Comparison of ENCODE assay signal across 26 cellular contexts in the genomic region with DNA sequence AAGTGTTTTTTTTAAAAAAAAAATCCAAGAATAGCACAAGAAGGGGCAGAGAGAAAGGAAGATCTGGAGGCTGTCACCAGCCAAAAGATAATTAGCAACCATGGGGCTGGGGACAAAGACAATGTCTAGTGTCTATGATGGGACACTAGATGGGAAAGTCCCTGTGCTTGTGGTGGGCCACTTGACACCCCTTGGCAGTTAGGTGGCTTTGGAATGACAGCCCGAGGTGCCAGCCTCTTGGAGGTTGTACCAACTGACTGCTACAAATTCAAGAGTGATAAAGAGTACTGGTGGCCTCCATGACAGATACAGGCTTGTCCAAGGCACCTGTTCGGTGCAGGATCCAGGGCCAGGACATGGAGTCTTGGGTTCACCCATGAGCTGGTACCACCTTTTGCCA. TPM values are rescaled to one million over a fixed set of nuclear protein-coding genes. Genes with fewer than 3 reads are reported as not detected.
DNase-seq lines count a peak whose midpoint lies in the region; ATAC-seq and TF ChIP-seq lines count a peak whose summit lies in the region.
"Had no signal": no experiment of that assay in that cellular context is flagged by ENCODE, and none has a peak within 500 bp of the region (broad histone marks: within the 10 kb centered on the region; RNA-seq: fewer than 3 reads in every experiment).

No MANE protein-coding gene starts in this region.

- no peak overlapping the region for H4K5ac ChIP-seq in IMR-90 (ENCODE audit: low read depth, low read length)

- no peak for TF ChIP-seq EP300 in sigmoid colon (IDR thresholded peaks at IDR 0.05)

- no peak overlapping the region for H3K56ac ChIP-seq in IMR-90 (ENCODE audit: extremely low read depth, insufficient read depth, low read length)

- no peak overlapping the region for H2AK5ac ChIP-seq in IMR-90 (ENCODE audit: low read depth, low read length)

- DNase-seq in CD4-positive, alpha-beta memory T cell: peak in 1 of 5 donors; percentile 64
- DNase-seq in IMR-90 (no peak), sigmoid colon (no peak), DMS53 treated with DMSO at 0.1 percent for 48 hours (lab: John Stamatoyannopoulos, UW; ENCODE audit: unreplicated experiment) (no peak), Right ventricle myocardium inferior (ENCODE audit: missing footprints) (no peak), GM10266 (ENCODE audit: extremely low spot score) (no peak)
- DNase-seq in effector memory CD8-positive, alpha-beta T cell: peak in 2 of 3 experiments; percentile 26 to 35
- DNase-seq: activated CD4-positive, alpha-beta T cell treated with anti-CD3 and anti-CD28 coated beads, Interleukin-2, amount 50 U/mL, for 1 hour; activated gamma-delta T cell treated with Interleukin-2 at 50 U/mL for 16 hours; Calu3; central memory CD4-positive, alpha-beta T cell; endodermal cell; GOT3; KBM-7; left lung; mesendoderm; NCI-H1092 treated with DMSO at 0.1 percent for 48 hours; NCI-H187; NCI-H446 treated with DMSO at 0.1 percent for 48 hours; NCI-H774; stimulated activated CD4-positive, alpha-beta T cell treated with anti-CD3 and anti-CD28 coated beads, Interleukin-4, amount 100 ng/mL, for 24 hours had no signal

- H2BK15ac ChIP-seq in IMR-90 (ENCODE audit: low read depth, low read length): no peak overlapping the region

- H2BK20ac ChIP-seq in IMR-90 (ENCODE audit: low read depth, low read length): no peak overlapping the region

- in situ Hi-C loops in IMR-90 (cut with MboI; ENCODE audit: low sequenced_read_pairs): no loop called here

- H3K23ac ChIP-seq in IMR-90 (ENCODE audit: low read depth, low read length): 0 out of 2 replicates have a peak overlapping the region, but pooled peaks have one; percentile 29

- TF ChIP-seq POLR2A in IMR-90 (IDR thresholded peaks at IDR 0.05; ENCODE audit: low read depth, low read length): no peak
- TF ChIP-seq POLR2A in sigmoid colon (IDR thresholded peaks at IDR 0.05): no peak

- H3K18ac ChIP-seq in IMR-90 (ENCODE audit: low read depth, low read length): no peak overlapping the region

- H3K4me3 ChIP-seq in CD4-positive, alpha-beta memory T cell (ENCODE audit: low read length in 2 of 2): no peak overlapping the region
- H3K4me3 ChIP-seq in IMR-90 (ENCODE audit: insufficient read depth, low read depth, low read length) (no peak overlapping the region), sigmoid colon (no peak overlapping the region)
- H3K4me3 ChIP-seq: BLaER1, left lung, SJSA1 had no signal

- POLR2A ChIA-PET in CD4-positive, alpha-beta memory T cell (lab: Charles Lee; ENCODE audit: partially characterized antibody): interaction anchor here (0.6 to 9.2 kb wide), 6 partner anchors 14 to 117 kb away, joined by 3 to 240 read pairs (median 12); a partner anchor contains a TSS
- POLR2A ChIA-PET in IMR-90 (lab: Charles Lee; ENCODE audit: unreplicated experiment): no interaction called here

- peaks cover 7% of the 10 kb centered on the region for H3K36me3 ChIP-seq in CD4-positive, alpha-beta memory T cell (ENCODE audit: insufficient read depth, low read length)
- H3K36me3 ChIP-seq in IMR-90 (ENCODE audit: control insufficient read depth, insufficient read depth, low read length) (no peaks in the 10 kb centered on the region), sigmoid colon (no peaks in the 10 kb centered on the region)
- H3K36me3 ChIP-seq: neutrophil, SJSA1 had no signal

- TF ChIP-seq RAD21 in IMR-90 (IDR thresholded peaks at IDR 0.05; ENCODE audit: low read length): no peak

- no peak overlapping the region for H3K14ac ChIP-seq in IMR-90 (replicated peaks; ENCODE audit: low read depth, low read length)

- H3K9me3 ChIP-seq in CD4-positive, alpha-beta memory T cell (ENCODE audit: control insufficient read depth in 1 of 2, low read length in 2 of 2): no peaks in the 10 kb centered on the region
- H3K9me3 ChIP-seq in IMR-90 (ENCODE audit: control insufficient read depth, insufficient read depth, low read length): no peaks in the 10 kb centered on the region
- no peaks in the 10 kb centered on the region for H3K9me3 ChIP-seq in sigmoid colon
- H3K9me3 ChIP-seq: BLaER1, left lung, neutrophil, SJSA1 had no signal

- H3K27me3 ChIP-seq in CD4-positive, alpha-beta memory T cell (ENCODE audit: insufficient read depth, low read length): no peaks in the 10 kb centered on the region
- H3K27me3 ChIP-seq in IMR-90 (ENCODE audit: control insufficient read depth, insufficient read depth, low read length) (no peaks in the 10 kb centered on the region), sigmoid colon (no peaks in the 10 kb centered on the region)
- H3K27me3 ChIP-seq: BLaER1, left lung, SJSA1 had no signal

- no peak overlapping the region for H2AK9ac ChIP-seq in IMR-90 (replicated peaks; ENCODE audit: low read depth, low read length, poor library complexity)

- no peaks in the 10 kb centered on the region for H3K27me3 Mint-ChIP-seq in CD4-positive, alpha-beta memory T cell
- no peaks in the 10 kb centered on the region for H3K27me3 Mint-ChIP-seq in effector memory CD8-positive, alpha-beta T cell
- H3K27me3 Mint-ChIP-seq: type B pancreatic cell had no signal

- CTCF ChIA-PET in CD4-positive, alpha-beta memory T cell (lab: Charles Lee; ENCODE audit: partially characterized antibody): interaction anchor here (1.5 to 2.2 kb wide), 3 partner anchors 20 to 26 kb away, joined by 3 to 8 read pairs (median 8); a partner anchor contains a TSS
- CTCF ChIA-PET in IMR-90 (lab: Yijun Ruan, JAX): no interaction called here

- peaks cover 75% of the 10 kb centered on the region for H3K4me1 ChIP-seq in CD4-positive, alpha-beta memory T cell (ENCODE audit: insufficient read depth, low read length)
- peaks cover 35% of the 10 kb centered on the region for H3K4me1 ChIP-seq in IMR-90 (ENCODE audit: control insufficient read depth, insufficient read depth, low read length)
- peaks cover 0 to 97% (median 86%) of the 10 kb centered on the region in 4 donors for H3K4me1 ChIP-seq in sigmoid colon

- no peak overlapping the region for H2BK120ac ChIP-seq in IMR-90 (ENCODE audit: low read depth, low read length)

- no peak overlapping the region for H3K4ac ChIP-seq in IMR-90 (ENCODE audit: low read depth, low read length)

- H4K8ac ChIP-seq in IMR-90 (ENCODE audit: low read depth in 2 of 2, low read length in 2 of 2): no peak overlapping the region

- H3K36me3 Mint-ChIP-seq in CD4-positive, alpha-beta memory T cell: peaks cover 11 to 35% of the 10 kb centered on the region in 2 donors
- H3K36me3 Mint-ChIP-seq in effector memory CD8-positive, alpha-beta T cell (ENCODE audit: insufficient read depth): peaks cover 59% of the 10 kb centered on the region

- intact Hi-C loops in CD4-positive, alpha-beta memory T cell (cut with micrococcal nuclease): no loop called here
- intact Hi-C loops in IMR-90 (cut with micrococcal nuclease) (no loop called here), sigmoid colon (cut with DNase I) (no loop called here), Right ventricle myocardium inferior (cut with DNase I) (no loop called here)

- peak overlapping the region; percentile 78 for H3K27ac ChIP-seq in CD4-positive, alpha-beta memory T cell (ENCODE audit: low read depth, low read length)
- H3K27ac ChIP-seq in IMR-90 (ENCODE audit: insufficient read depth, low read length) (no peak overlapping the region), sigmoid colon (peak overlapping the region in 3 of 4 donors; percentile 88 to 98 (median 95))
- H3K27ac ChIP-seq: BLaER1, neutrophil, SJSA1 had no signal

- H3K9me1 ChIP-seq in IMR-90 (ENCODE audit: insufficient read depth, low read length): peaks cover 41% of the 10 kb centered on the region

- TF ChIP-seq CTCF in IMR-90 (conservative IDR thresholded peaks at IDR 0.05; ENCODE audit: low read depth, low read length): no peak
- no peak for TF ChIP-seq CTCF in sigmoid colon (IDR thresholded peaks at IDR 0.05)
- TF ChIP-seq CTCF in GM10266 (IDR thresholded peaks at IDR 0.05; ENCODE audit: control insufficient read depth, insufficient read depth, low read depth, missing control alignments): no peak

- no peak overlapping the region for H2AFZ ChIP-seq in IMR-90 (replicated peaks; ENCODE audit: low read length, poor library complexity)

- H3K4me1 Mint-ChIP-seq in CD4-positive, alpha-beta memory T cell: peaks cover 54 to 81% (median 68%) of the 10 kb centered on the region in 4 donors
- H3K4me1 Mint-ChIP-seq in effector memory CD8-positive, alpha-beta T cell (ENCODE audit: low read depth in 2 of 2): peaks cover 61 to 70% of the 10 kb centered on the region in 2 donors

- H3K9me3 Mint-ChIP-seq in CD4-positive, alpha-beta memory T cell: no peaks in the 10 kb centered on the region
- no peaks in the 10 kb centered on the region for H3K9me3 Mint-ChIP-seq in effector memory CD8-positive, alpha-beta T cell
- H3K9me3 Mint-ChIP-seq: endodermal cell, type B pancreatic cell had no signal

- no TSS peak for BruUV-seq in IMR-90 (replicated peaks; lab: Mats Ljungman, UMichigan)

- ATAC-seq in IMR-90 (ENCODE audit: low read depth): no peak
- ATAC-seq in effector memory CD8-positive, alpha-beta T cell (replicated peaks): peak; percentile 14
- no peak for ATAC-seq in Right ventricle myocardium inferior
- ATAC-seq: left lung, sciatic nerve had no signal

- no peak overlapping the region for H3K9ac ChIP-seq in IMR-90 (ENCODE audit: low read depth, low read length)
- H3K9ac ChIP-seq: BLaER1 had no signal

- H3K4me3 Mint-ChIP-seq in CD4-positive, alpha-beta memory T cell: peak overlapping the region in 1 of 8 donors; percentile 25
- H3K4me3 Mint-ChIP-seq in effector memory CD8-positive, alpha-beta T cell: peak overlapping the region; percentile 10 to 85
- H3K4me3 Mint-ChIP-seq: endodermal cell, type B pancreatic cell had no signal

- peaks cover 7 to 85% of the 10 kb centered on the region in 2 experiments for H3K79me1 ChIP-seq in IMR-90 (ENCODE audit: low read depth in 1 of 2, low read length in 2 of 2)

- no peak overlapping the region for H2BK5ac ChIP-seq in IMR-90 (ENCODE audit: low read depth, low read length, poor library complexity, severe bottlenecking)

- H3K4me2 ChIP-seq in IMR-90 (ENCODE audit: low read depth, low read length): no peak overlapping the region
- H3K4me2 ChIP-seq: BLaER1 had no signal

- H3K27ac Mint-ChIP-seq in CD4-positive, alpha-beta memory T cell: peak overlapping the region; percentile 52 to 99 (median 98)
- H3K27ac Mint-ChIP-seq in effector memory CD8-positive, alpha-beta T cell: peak overlapping the region; percentile 97 to 99
- H3K27ac Mint-ChIP-seq: endodermal cell had no signal

- WGBS in IMR-90 (ENCODE audit: extremely low coverage in 2 of 2, insufficient read length in 1 of 2), 2 experiments: no CpG with 5 or more reads among the region's 2 CpGs
- WGBS in sigmoid colon, 2 donors: 94% methylated on average over 2 of the region's 2 CpGs

- dilution Hi-C loops in IMR-90 (cut with HindIII; ENCODE audit: low sequenced_read_pairs, unreplicated experiment): no loop called here

- H4K91ac ChIP-seq in IMR-90 (ENCODE audit: insufficient read depth, low read depth, low read length): no peak overlapping the region

- peaks cover 89% of the 10 kb centered on the region for H4K20me1 ChIP-seq in IMR-90 (ENCODE audit: insufficient read depth, low read length)

RNA-seq across cellular contexts. Expression of a gene that starts 21.6 kb away (rescaled TPM):
- total RNA-seq in CD4-positive, alpha-beta memory T cell: 10 to 100 TPM; 97.2 to 98.6 TPM
- polyA plus RNA-seq in CD4-positive, alpha-beta memory T cell: 10 to 100 TPM; 14.8 to 41.7 TPM
- 290 and 311 TPM in 2 replicates for total RNA-seq in IMR-90 (2012; rRNA removed)
- polyA plus RNA-seq in IMR-90 (2012; rRNA removed): 172 TPM in 2 replicates
- polyA plus RNA-seq in IMR-90 (2012; cell fraction: cytosol; rRNA removed): 65.5 and 87.1 TPM in 2 replicates
- polyA plus RNA-seq in IMR-90 (2012; cell fraction: nucleus; rRNA removed; ENCODE audit: low replicate concordance): 90.6 and 259 TPM in 2 replicates
- 100 to 1,000 TPM; 229 to 595 (median 347) TPM for total RNA-seq in sigmoid colon
- 10 to 100 TPM in 1 of 3 donors, 1 to 10 TPM in 2; 1.6 to 34.5 (median 4.2) TPM for polyA plus RNA-seq in sigmoid colon
- total RNA-seq in Right ventricle myocardium inferior: 87.1 TPM

Comparison
In these comparisons a context has a peak if more than half of its experiments do, and no peak if none do; other contexts are left out.
1. DNase-seq: peak in effector memory CD8-positive, alpha-beta T cell (2 of 3); none in IMR-90 (single experiment), sigmoid colon (single experiment), DMS53 treated with DMSO at 0.1 percent for 48 hours (single experiment), Right ventricle myocardium inferior (single experiment) and GM10266 (single experiment).